ENCODE assay signal across 15 cellular contexts in genomic region chr18:50982802-50983179, GRCh38. TPM values are rescaled to one million over a fixed set of nuclear protein-coding genes. Genes with fewer than 3 reads are reported as not detected.
DNase-seq lines count a peak whose midpoint lies in the region; ATAC-seq and TF ChIP-seq lines count a peak whose summit lies in the region.
"Had no signal": no experiment of that assay in that cellular context is flagged by ENCODE, and none has a peak within 500 bp of the region (broad histone marks: within the 10 kb centered on the region; RNA-seq: fewer than 3 reads in every experiment).

No MANE protein-coding gene starts in this region.

- H3K9ac ChIP-seq in mucosa of rectum (ENCODE audit: low read depth in 1 of 2, low read length in 2 of 2) = no peak overlapping the region

- peak overlapping the region; percentile 49 to 80 for H3K27ac ChIP-seq in mucosa of rectum (ENCODE audit: low read depth in 2 of 2, low read length in 2 of 2)
- H3K27ac ChIP-seq in adrenal gland = no peak overlapping the region
- H3K27ac ChIP-seq: ascending aorta, skin epidermis, WERI-Rb-1 had no signal

- 93 to 99% (median 96%) methylated on average over 3 of the region's 3 CpGs for WGBS in adrenal gland, 4 donors

- H3K27me3 ChIP-seq in mucosa of rectum (ENCODE audit: control insufficient read depth in 2 of 2, insufficient read depth in 2 of 2, low read length in 2 of 2) (no peaks in the 10 kb centered on the region), adrenal gland (no peaks in the 10 kb centered on the region)
- H3K27me3 ChIP-seq: ascending aorta had no signal

- intact Hi-C loops in adrenal gland (cut with DNase I) = no loop called here

- H3K4me3 ChIP-seq in mucosa of rectum (ENCODE audit: low read length in 2 of 2) (peak overlapping the region; percentile 41 to 46), adrenal gland (no peak overlapping the region)
- H3K4me3 ChIP-seq: ascending aorta, skin epidermis had no signal

- ATAC-seq in HG03097 (IDR thresholded peaks at IDR 0.05; ENCODE audit: low FRiP score, unreplicated experiment) = no peak

- no peak for TF ChIP-seq CTCF in adrenal gland (IDR thresholded peaks at IDR 0.05)

- H3K36me3 ChIP-seq in mucosa of rectum (ENCODE audit: control insufficient read depth in 2 of 2, insufficient read depth in 2 of 2, low read length in 2 of 2) = peaks cover 17 to 23% of the 10 kb centered on the region in 2 donors
- H3K36me3 ChIP-seq in adrenal gland (replicated peaks in 1 of 2) = peaks cover 0 to 31% of the 10 kb centered on the region in 2 donors
- H3K36me3 ChIP-seq: WERI-Rb-1 had no signal

- H3K4me1 ChIP-seq in mucosa of rectum (ENCODE audit: control insufficient read depth in 2 of 2, insufficient read depth in 2 of 2, low read length in 2 of 2) = peaks cover 13 to 17% of the 10 kb centered on the region in 2 donors
- H3K4me1 ChIP-seq in adrenal gland (replicated peaks in 1 of 2) = peaks cover 0 to 16% of the 10 kb centered on the region in 2 donors

- H3K9me3 ChIP-seq in mucosa of rectum (ENCODE audit: control insufficient read depth in 2 of 2, low read length in 2 of 2) (no peaks in the 10 kb centered on the region), adrenal gland (replicated peaks in 1 of 3) (no peaks in the 10 kb centered on the region)
- H3K9me3 ChIP-seq: ascending aorta had no signal

- peak; percentile 24 for DNase-seq in DMS53 (lab: John Stamatoyannopoulos, UW)
- no peak for DNase-seq in DMS53 treated with DMSO at 0.1 percent for 48 hours (lab: John Stamatoyannopoulos, UW; ENCODE audit: unreplicated experiment)
- DNase-seq in NCI-H69 (lab: John Stamatoyannopoulos, UW) = peak; percentile 89
- peak; percentile 63 for DNase-seq in cerebellar cortex (ENCODE audit: low spot score)
- no peak for DNase-seq in SW480 (ENCODE audit: low spot score)
- no peak for DNase-seq in adrenal gland
- DNase-seq: 8988T, H9, RPMI8226, trophoblast cell, WERI-Rb-1 had no signal

- no peak for TF ChIP-seq POLR2A in adrenal gland (IDR thresholded peaks at IDR 0.05)

RNA-seq across cellular contexts. Expression of gene ELAC1, which starts 15.0 kb away (rescaled TPM):
- total RNA-seq in adrenal gland = 10 to 100 TPM in 7 of 8 donors, 1 to 10 TPM in 1; 9.7 to 15.8 (median 12.2) TPM
- 10 to 100 TPM in 1 of 3 donors, 1 to 10 TPM in 2; 6.5 to 20.0 (median 8.9) TPM for polyA plus RNA-seq in adrenal gland
- total RNA-seq: ascending aorta had no signal

RNA-seq across cellular contexts. Expression of gene SMAD4, which starts 47.2 kb away (rescaled TPM):
- total RNA-seq in adrenal gland = 100 to 1,000 TPM in 4 of 8 donors, 10 to 100 TPM in 4; 72.8 to 151 (median 101) TPM
- 10 to 100 TPM in 2 of 3 donors, 1 to 10 TPM in 1; 9.0 to 82.2 (median 11.2) TPM for polyA plus RNA-seq in adrenal gland

Comparison
In these comparisons a context has a peak if more than half of its experiments do, and no peak if none do; other contexts are left out.
1. DNase-seq: peak in DMS53 (single experiment), NCI-H69 (single experiment) and cerebellar cortex (single experiment); none in DMS53 treated with DMSO at 0.1 percent for 48 hours (single experiment), SW480 (single experiment) and adrenal gland (0 of 7).
2. H3K27ac ChIP-seq: peak in mucosa of rectum (2 of 2); none in adrenal gland (0 of 5).
3. H3K4me3 ChIP-seq: peak in mucosa of rectum (2 of 2); none in adrenal gland (0 of 4).